Comparison of ENCODE assay signal across 8 cellular contexts in the genomic region with DNA sequence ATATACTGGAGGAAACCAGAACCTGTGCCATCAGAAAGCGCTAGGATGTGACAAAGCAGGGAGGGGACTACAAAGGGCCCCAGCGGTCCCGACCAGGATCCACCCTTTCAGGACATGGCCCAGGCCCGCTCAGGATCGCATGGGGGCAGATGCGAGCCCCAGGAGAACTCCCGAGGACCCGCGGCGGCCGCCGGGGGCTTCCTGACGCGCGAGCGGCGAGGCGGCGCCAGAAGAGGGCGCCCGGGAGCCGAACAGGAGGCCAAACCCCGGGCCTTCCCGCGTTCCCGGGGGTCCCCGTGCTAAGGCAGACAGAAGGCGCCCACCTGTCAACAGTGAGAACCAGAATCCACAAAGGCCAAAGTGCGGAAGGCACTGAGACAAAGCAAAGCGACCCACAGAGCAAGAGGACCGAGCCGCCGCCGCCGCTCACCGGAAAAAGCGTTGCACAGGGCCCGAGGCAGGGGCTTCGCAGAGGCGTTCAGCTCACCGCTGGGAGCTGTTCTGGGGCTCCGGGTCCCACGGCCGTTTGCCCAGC. TPM values are rescaled to one million over a fixed set of nuclear protein-coding genes. Genes with fewer than 3 reads are reported as not detected.
A peak's percentile ranks its signal among the peaks of the same experiment; 100 is the strongest.
DNase-seq lines count a peak whose midpoint lies in the region; ATAC-seq, FAIRE-seq and TF ChIP-seq lines count a peak whose summit lies in the region.

No MANE protein-coding gene starts in this region.

- no peaks in the 10 kb centered on the region for H3K9me3 ChIP-seq in A549
- no peaks in the 10 kb centered on the region for H3K9me3 ChIP-seq in endodermal cell (ENCODE audit: control insufficient read depth, low read length)

- TF ChIP-seq CTCF in A549 (IDR thresholded peaks at IDR 0.05) (peak; percentile 73), endodermal cell (conservative IDR thresholded peaks at IDR 0.05) (peak; percentile 88)

- H3K27ac Mint-ChIP-seq in endodermal cell = no peak overlapping the region

- peaks cover 5% of the 10 kb centered on the region for H3K27me3 Mint-ChIP-seq in endodermal cell (ENCODE audit: insufficient read depth)

- no peaks in the 10 kb centered on the region for H3K27me3 ChIP-seq in endodermal cell (ENCODE audit: control insufficient read depth, insufficient read depth, low read length, poor library complexity, severe bottlenecking)

- H3K36me3 ChIP-seq in endodermal cell (ENCODE audit: control insufficient read depth, insufficient read depth, low read length) = no peaks in the 10 kb centered on the region

- H3K4me2 ChIP-seq in A549 = peak overlapping the region; percentile 85

- peak overlapping the region; percentile 47 for H3K4me3 Mint-ChIP-seq in endodermal cell

- FAIRE-seq in A549 (lab: Jason Lieb, UNC) = no peak
- FAIRE-seq in GM12892 (lab: Jason Lieb, UNC) = no peak

- POLR2A ChIA-PET in A549 (lab: Yijun Ruan, JAX) = no interaction called here

- peak; percentile 40 to 68; a peak in 4 of 5 replicates for TF ChIP-seq RAD21 in A549 (conservative IDR thresholded peaks at IDR 0.05 in 1 of 2, IDR thresholded peaks at IDR 0.05 in 1 of 2)

- WGBS in A549 (ENCODE audit: missing lambda C conversion rate) = 31% methylated on average over 29 of the region's 44 CpGs
- WGBS in endodermal cell (ENCODE audit: insufficient coverage in 1 of 2, insufficient read length in 1 of 2), 2 experiments = 3 to 13% methylated on average over 3 to 44 of the region's 44 CpGs

- peak overlapping the region; percentile 28; the same call in 1 of the 3 replicates for H3K4me3 ChIP-seq in A549
- H3K4me3 ChIP-seq in endodermal cell (ENCODE audit: low read length) = no peak overlapping the region

- TF ChIP-seq POLR2A in A549 (IDR thresholded peaks at IDR 0.05; ENCODE audit: low read length) (no peak), GM12892 (IDR thresholded peaks at IDR 0.05; ENCODE audit: low read depth, low read length) (no peak)

- H3K9ac ChIP-seq in endodermal cell (ENCODE audit: extremely low read depth, low read length, poor library complexity, severe bottlenecking) = peak overlapping the region; percentile 41

- CTCF ChIA-PET in A549 (lab: Yijun Ruan, JAX) = interaction anchor here (0.6 to 2.3 kb wide), 9 partner anchors 27 to 198 kb away, joined by 3 to 8 read pairs (median 4); no protein-coding TSS in a partner anchor

- peaks cover 73% of the 10 kb centered on the region for H3K9me3 Mint-ChIP-seq in endodermal cell

- H3K36me3 Mint-ChIP-seq in endodermal cell (ENCODE audit: low read depth) = no peaks in the 10 kb centered on the region

- no peak for TF ChIP-seq EP300 in A549 (IDR thresholded peaks at IDR 0.05)

- H3K27ac ChIP-seq in A549 (peak overlapping the region in 1 of 2 experiments; percentile 57; a peak in 2 of 6 replicates), endodermal cell (ENCODE audit: low read depth, low read length) (no peak overlapping the region)

- no peaks in the 10 kb centered on the region for H3K4me1 ChIP-seq in A549
- no peaks in the 10 kb centered on the region for H3K4me1 ChIP-seq in endodermal cell (ENCODE audit: control insufficient read depth, insufficient read depth, low read length)

- H3K4me1 Mint-ChIP-seq in endodermal cell = peaks cover 1% of the 10 kb centered on the region

- ATAC-seq in A549 = peak; percentile 89 to 98
- ATAC-seq in GM19452 (IDR thresholded peaks at IDR 0.05; ENCODE audit: unreplicated experiment) = no peak

- DNase-seq in A549 (ENCODE audit: low read depth in 1 of 2, low spot score in 1 of 2) (peak; percentile 43 to 62), GM12892 (ENCODE audit: insufficient read length) (peak; percentile 61), NCI-H510A treated with DMSO at 0.1 percent for 48 hours (lab: John Stamatoyannopoulos, UW) (peak; percentile 23), endodermal cell (peak; percentile 93), myocyte (ENCODE audit: low read depth) (peak; percentile 14)
- peak; percentile 27 to 47 for DNase-seq in activated CD8-positive, alpha-beta memory T cell treated with anti-CD3 and anti-CD28 coated beads for 1 hour (ENCODE audit: extremely low read depth in 1 of 2, low read depth in 1 of 2)
- peak; percentile 76 for DNase-seq in stimulated activated CD8-positive, alpha-beta memory T cell treated with anti-CD3 and anti-CD28 coated beads, Interleukin-4, amount 100 ng/mL, for 48 hours

TF ChIP-seq in A549, 52 proteins besides CTCF, POLR2A, EP300 and RAD21:
- peak; percentile 68 for TF ChIP-seq SMC3 (IDR thresholded peaks at IDR 0.05)
- TF ChIP-seq BCL3 (IDR thresholded peaks at IDR 0.05) = no peak

RNA-seq across cellular contexts. Expression of gene OPN1LW, which starts 7.3 kb away (rescaled TPM):
- not detected in 2 replicates for polyA plus RNA-seq in A549 (2011; rRNA removed)
- polyA plus RNA-seq in A549 (2012; cell fraction: cytosol; rRNA removed) = not detected in 2 replicates
- polyA plus RNA-seq in A549 (2012; cell fraction: nucleus; rRNA removed) = not detected in 2 replicates
- polyA plus RNA-seq in A549 (2017; fragmentation: RNase III; extraction: RNeasy Plus Mini Kit Qiagen cat#74134 plus additional on column Dnase treatment) = not detected in 3 replicates
- not detected in 2 replicates for polyA minus RNA-seq in A549 (2011; rRNA and poly(A)+ RNA removed)
- not detected for polyA plus RNA-seq in GM12892 (2012; ENCODE audit: missing spikeins)
- total RNA-seq in endodermal cell = not detected
- polyA plus RNA-seq in endodermal cell (2013, experiment 1 of 2) = not detected
- polyA plus RNA-seq in endodermal cell (2013, experiment 2 of 2) = not detected
- total RNA-seq in myocyte = not detected in 2 replicates
- not detected for polyA plus RNA-seq in myocyte (2012)

RNA-seq across cellular contexts. Expression of gene MECP2, which starts 39.2 kb away (rescaled TPM):
- 16.6 and 17.7 TPM in 2 replicates for polyA plus RNA-seq in A549 (2011; rRNA removed)
- 7.4 and 7.8 TPM in 2 replicates for polyA plus RNA-seq in A549 (2012; cell fraction: cytosol; rRNA removed)
- 10.5 and 13.7 TPM in 2 replicates for polyA plus RNA-seq in A549 (2012; cell fraction: nucleus; rRNA removed)
- 16.5 to 19.2 TPM (median 17.9 TPM) in 3 replicates for polyA plus RNA-seq in A549 (2017; fragmentation: RNase III; extraction: RNeasy Plus Mini Kit Qiagen cat#74134 plus additional on column Dnase treatment)
- 24.9 and 29.9 TPM in 2 replicates for polyA minus RNA-seq in A549 (2011; rRNA and poly(A)+ RNA removed)
- polyA plus RNA-seq in GM12892 (2012; ENCODE audit: missing spikeins) = 17.3 TPM
- total RNA-seq in endodermal cell = 10 to 100 TPM; 34.4 to 35.3 TPM
- 29.4 TPM for polyA plus RNA-seq in endodermal cell (2013, experiment 1 of 2)
- 27.3 TPM for polyA plus RNA-seq in endodermal cell (2013, experiment 2 of 2)
- 28.5 and 29.9 TPM in 2 replicates for total RNA-seq in myocyte
- 16.2 TPM for polyA plus RNA-seq in myocyte (2012)

RNA-seq across cellular contexts. Expression of gene OPN1MW, which starts 45.7 kb away (rescaled TPM):
- polyA plus RNA-seq in A549 (2011; rRNA removed) = not detected in 2 replicates
- polyA plus RNA-seq in A549 (2012; cell fraction: cytosol; rRNA removed) = not detected in 2 replicates
- not detected in 2 replicates for polyA plus RNA-seq in A549 (2012; cell fraction: nucleus; rRNA removed)
- not detected in 3 replicates for polyA plus RNA-seq in A549 (2017; fragmentation: RNase III; extraction: RNeasy Plus Mini Kit Qiagen cat#74134 plus additional on column Dnase treatment)
- not detected in 2 replicates for polyA minus RNA-seq in A549 (2011; rRNA and poly(A)+ RNA removed)
- not detected for polyA plus RNA-seq in GM12892 (2012; ENCODE audit: missing spikeins)
- not detected for total RNA-seq in endodermal cell
- not detected for polyA plus RNA-seq in endodermal cell (2013, experiment 1 of 2)
- not detected for polyA plus RNA-seq in endodermal cell (2013, experiment 2 of 2)
- total RNA-seq in myocyte = not detected in 2 replicates
- not detected for polyA plus RNA-seq in myocyte (2012)

Comparison
In these comparisons a context has a peak if more than half of its experiments do, and no peak if none do; other contexts are left out.
1. DNase-seq: peak in every context shown above with its lines; median percentile 93 in endodermal cell; 76 in stimulated activated CD8-positive, alpha-beta memory T cell treated with anti-CD3 and anti-CD28 coated beads, Interleukin-4, amount 100 ng/mL, for 48 hours; 61 in GM12892; 52 in A549; 37 in activated CD8-positive, alpha-beta memory T cell treated with anti-CD3 and anti-CD28 coated beads for 1 hour; 23 in NCI-H510A treated with DMSO at 0.1 percent for 48 hours; 14 in myocyte.